9 cellular contexts compared by ENCODE assay signal in genomic region chr9:91101598-91102168, GRCh38.
A peak's percentile ranks its signal among the peaks of the same experiment; 100 is the strongest.
DNase-seq lines count a peak whose midpoint lies in the region; ATAC-seq, FAIRE-seq and TF ChIP-seq lines count a peak whose summit lies in the region.
"Had no signal": no experiment of that assay in that cellular context is flagged by ENCODE, and none has a peak within 500 bp of the region (broad histone marks: within the 10 kb centered on the region; RNA-seq: fewer than 3 reads in every experiment).

No MANE protein-coding gene starts in this region.

- intact Hi-C loops in lower lobe of right lung (cut with DNase I): no loop called here
- intact Hi-C loops in stomach (cut with DNase I; ENCODE audit: low total_unique reads): no loop called here

- H3K36me3 ChIP-seq in lower lobe of right lung: no peaks in the 10 kb centered on the region
- no peaks in the 10 kb centered on the region for H3K36me3 ChIP-seq in stomach

- no peak overlapping the region for H3K4me3 ChIP-seq in lower lobe of right lung
- H3K4me3 ChIP-seq in stomach: no peak overlapping the region

- H3K27ac ChIP-seq in lower lobe of right lung: peak overlapping the region; percentile 27
- H3K27ac ChIP-seq in stomach: peak overlapping the region in 3 of 5 donors; percentile 47 to 78 (median 68)

- no peaks in the 10 kb centered on the region for H3K27me3 ChIP-seq in lower lobe of right lung (ENCODE audit: low read depth)
- H3K27me3 ChIP-seq in stomach: no peaks in the 10 kb centered on the region

- no peak for TF ChIP-seq EP300 in stomach (IDR thresholded peaks at IDR 0.05)

- FAIRE-seq in H54 (lab: Jason Lieb, UNC): no peak
- FAIRE-seq: A204.1 had no signal

- TF ChIP-seq CTCF in lower lobe of right lung (IDR thresholded peaks at IDR 0.05): no peak
- TF ChIP-seq CTCF in stomach (IDR thresholded peaks at IDR 0.05): no peak

- no peaks in the 10 kb centered on the region for H3K9me3 ChIP-seq in lower lobe of right lung
- no peaks in the 10 kb centered on the region for H3K9me3 ChIP-seq in stomach

- WGBS in stomach, 5 donors: 70 to 80% (median 77%) methylated on average over 8 of the region's 8 CpGs

- H3K4me1 ChIP-seq in lower lobe of right lung (peaks cover 24% of the 10 kb centered on the region), stomach (peaks cover 14 to 31% (median 18%) of the 10 kb centered on the region in 4 donors)

- no peak for TF ChIP-seq POLR2A in stomach (IDR thresholded peaks at IDR 0.05)
- no peak for TF ChIP-seq POLR2A in H54 (IDR thresholded peaks at IDR 0.05; ENCODE audit: low read depth, low read length)

- peak; percentile 38 to 52 for ATAC-seq in lower lobe of right lung
- ATAC-seq in HG03108 (IDR thresholded peaks at IDR 0.05; ENCODE audit: unreplicated experiment): no peak

- DNase-seq in NCI-H2029 (lab: John Stamatoyannopoulos, UW): peak; percentile 58
- DNase-seq in NCI-H2029 treated with DMSO at 0.1 percent for 48 hours (lab: John Stamatoyannopoulos, UW): no peak
- peak; percentile 48 for DNase-seq in activated T-cell treated with anti-CD3 and anti-CD28 coated beads for 1 hour (ENCODE audit: low read depth)
- DNase-seq in lower lobe of right lung: no peak
- peak; percentile 45 for DNase-seq in stomach
- DNase-seq in NCI-H2227 treated with DMSO at 0.1 percent for 48 hours (lab: John Stamatoyannopoulos, UW): no peak
- no peak for DNase-seq in H54 (ENCODE audit: insufficient read length, low spot score)

Comparison
In these comparisons a context has a peak if more than half of its experiments do, and no peak if none do; other contexts are left out.
1. DNase-seq: peak in NCI-H2029 (single experiment), activated T-cell treated with anti-CD3 and anti-CD28 coated beads for 1 hour (single experiment) and stomach (single experiment); none in NCI-H2029 treated with DMSO at 0.1 percent for 48 hours (single experiment), lower lobe of right lung (single experiment), NCI-H2227 treated with DMSO at 0.1 percent for 48 hours (single experiment) and H54 (single experiment).